In the genomic region with DNA sequence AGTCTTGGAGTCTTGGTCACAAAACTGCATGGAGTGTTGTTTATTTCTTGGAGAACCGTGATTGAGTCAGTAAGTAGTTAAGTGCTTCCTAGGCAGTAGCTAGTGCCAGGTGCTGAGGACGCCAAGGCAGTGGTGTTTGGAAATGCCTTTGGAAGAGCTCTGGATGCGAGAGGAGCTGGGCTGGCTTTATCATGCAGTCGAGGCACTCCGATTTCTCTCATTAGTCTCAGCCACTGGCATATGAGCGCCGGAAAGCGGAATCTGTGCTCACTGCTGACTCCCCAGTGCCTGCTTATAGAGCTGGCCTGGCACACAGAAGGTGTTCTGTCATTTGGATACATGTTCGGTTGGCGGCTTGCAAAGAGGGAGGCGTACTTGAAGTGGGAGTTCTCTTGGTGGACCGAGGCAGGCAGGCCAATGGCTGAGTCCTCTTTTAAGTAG, we compare ENCODE assay signal across 15 cellular contexts. TPM values are rescaled to one million over a fixed set of nuclear protein-coding genes. Genes with fewer than 3 reads are reported as not detected.
DNase-seq lines count a peak whose midpoint lies in the region; ATAC-seq and TF ChIP-seq lines count a peak whose summit lies in the region.
"Had no signal": no experiment of that assay in that cellular context is flagged by ENCODE, and none has a peak within 500 bp of the region (broad histone marks: within the 10 kb centered on the region; RNA-seq: fewer than 3 reads in every experiment).

No MANE protein-coding gene starts in this region.

- DNase-seq in right atrium auricular region (ENCODE audit: low spot score): peak; percentile 72
- DNase-seq in RKO (ENCODE audit: low spot score): no peak
- DNase-seq in SKM-1 (lab: John Stamatoyannopoulos, UW; ENCODE audit: unreplicated experiment): no peak
- DNase-seq: hypothalamus, NCI-H1105, NCI-H345, T-helper 9 cell had no signal

- no peaks in the 10 kb centered on the region for H3K36me3 ChIP-seq in HEK293 (ENCODE audit: control insufficient read depth in 2 of 2, insufficient read depth in 1 of 2, low read length in 2 of 2)
- no peaks in the 10 kb centered on the region for H3K36me3 ChIP-seq in right atrium auricular region
- no peaks in the 10 kb centered on the region for H3K36me3 ChIP-seq in stomach smooth muscle (ENCODE audit: control insufficient read depth in 2 of 2, insufficient read depth in 2 of 2, low read length in 2 of 2)
- H3K36me3 ChIP-seq: cardiac muscle cell, ovary had no signal

- POLR2A ChIA-PET in HEK293 (lab: Yijun Ruan, JAX): no interaction called here

- H3K4me1 ChIP-seq in HEK293 (ENCODE audit: control insufficient read depth, insufficient read depth, low read length): peaks cover 8% of the 10 kb centered on the region; the same call in 1 of the 2 replicates
- H3K4me1 ChIP-seq in right atrium auricular region: peaks cover 0 to 77% of the 10 kb centered on the region in 2 donors
- peaks cover 46% of the 10 kb centered on the region for H3K4me1 ChIP-seq in stomach smooth muscle (ENCODE audit: control insufficient read depth, insufficient read depth, low read length)

- H3K4me3 ChIP-seq in HEK293 (ENCODE audit: low read depth, low read length) (no peak overlapping the region), WI38 (ENCODE audit: low read depth, low read length) (peak overlapping the region; percentile 90), right atrium auricular region (peak overlapping the region; percentile 5 to 18), stomach smooth muscle (ENCODE audit: low read length in 2 of 2) (peak overlapping the region; percentile 46 to 65)
- H3K4me3 ChIP-seq: cardiac muscle cell, ovary had no signal

- no peaks in the 10 kb centered on the region for H3K27me3 ChIP-seq in right atrium auricular region
- H3K27me3 ChIP-seq in stomach smooth muscle (ENCODE audit: control insufficient read depth in 1 of 2, insufficient read depth in 2 of 2, low read length in 2 of 2): no peaks in the 10 kb centered on the region
- H3K27me3 ChIP-seq: ovary had no signal

- H3K9me3 ChIP-seq in HEK293 (ENCODE audit: control insufficient read depth, insufficient read depth, low read depth, low read length) (no peaks in the 10 kb centered on the region), right atrium auricular region (no peaks in the 10 kb centered on the region), stomach smooth muscle (ENCODE audit: control insufficient read depth in 2 of 2, low read length in 2 of 2) (no peaks in the 10 kb centered on the region)
- H3K9me3 ChIP-seq: ovary had no signal

- ATAC-seq in HG03565 (IDR thresholded peaks at IDR 0.05; ENCODE audit: unreplicated experiment) (no peak), HG03571 (IDR thresholded peaks at IDR 0.05; ENCODE audit: unreplicated experiment) (no peak)
- ATAC-seq: HCT116 had no signal

- TF ChIP-seq CTCF in HEK293 (tag by site-specific recombination; IDR thresholded peaks at IDR 0.05) (no peak), WI38 (IDR thresholded peaks at IDR 0.05; ENCODE audit: low read depth, low read length) (no peak), right atrium auricular region (IDR thresholded peaks at IDR 0.05) (no peak)

- peak overlapping the region; percentile 34 to 36 for H3K9ac ChIP-seq in stomach smooth muscle (ENCODE audit: low read length in 2 of 2)

- H3K27ac ChIP-seq in HEK293 (ENCODE audit: extremely low read depth, low read depth, low read length) (no peak overlapping the region), right atrium auricular region (peak overlapping the region; percentile 84 to 89), stomach smooth muscle (ENCODE audit: low read length) (peak overlapping the region; percentile 73)
- H3K27ac ChIP-seq: cardiac muscle cell, ovary had no signal

- CTCF ChIA-PET in HEK293 (lab: Yijun Ruan, JAX): interaction anchor here (0.5 to 1.2 kb wide), 3 partner anchors 97 to 149 kb away, joined by 3 to 7 read pairs (median 4); no protein-coding TSS in a partner anchor

TF ChIP-seq in HEK293, 187 proteins besides CTCF, POLR2A, EP300 and RAD21:
- peak; percentile 39; the same call in 1 of the 2 replicates for TF ChIP-seq OSR2 (tag by site-specific recombination; IDR thresholded peaks at IDR 0.05)
- no peak for TF ChIP-seq SETDB1 (IDR thresholded peaks at IDR 0.05; ENCODE audit: insufficient read length, low read length)

RNA-seq across cellular contexts. Expression of a gene that starts 3.6 kb away (rescaled TPM):
- total RNA-seq in right atrium auricular region: 10 to 100 TPM; 17.0 to 20.1 TPM
